ENCODE assay signal across 8 cellular contexts in the genomic region with DNA sequence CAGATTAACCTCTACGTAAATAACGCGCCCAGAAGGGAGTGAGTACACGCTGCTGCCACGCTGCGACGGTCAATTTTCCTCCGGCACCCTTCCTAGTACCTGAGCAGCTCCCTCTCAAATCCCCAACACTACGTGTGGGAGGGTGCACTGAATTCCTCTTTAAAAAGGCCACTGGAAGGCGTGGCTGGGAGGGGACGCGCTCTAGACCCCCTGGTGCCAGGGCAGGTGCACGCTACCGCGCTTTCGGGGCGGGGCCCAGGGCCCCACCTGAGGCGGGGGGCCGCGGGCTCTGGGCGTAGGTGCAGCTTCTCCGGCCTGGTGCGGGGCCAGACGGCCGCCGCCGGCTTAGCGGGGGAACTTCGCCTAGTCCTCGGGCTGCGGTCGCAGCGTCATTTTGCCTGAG. TPM values are rescaled to one million over a fixed set of nuclear protein-coding genes. Genes with fewer than 3 reads are reported as not detected.
DNase-seq lines count a peak whose midpoint lies in the region; ATAC-seq and TF ChIP-seq lines count a peak whose summit lies in the region.

No MANE protein-coding gene starts in this region.

- peaks cover 0 to 62% (median 18%) of the 10 kb centered on the region in 3 donors for H3K4me1 ChIP-seq in gastroesophageal sphincter

- WGBS in gastroesophageal sphincter (ENCODE audit: low coverage in 1 of 2), 2 donors, result 0% methylated on average over 3 to 8 of the region's 33 CpGs

- H3K27me3 Mint-ChIP-seq in stimulated activated naive CD8-positive, alpha-beta T cell treated with anti-CD3 and anti-CD28 coated beads, Interleukin-15, Interleukin-2, amounts not matched to agents 100 ng/mL and 50 ng/mL, for 24 hours, result no peaks in the 10 kb centered on the region
- no peaks in the 10 kb centered on the region for H3K27me3 Mint-ChIP-seq in activated B cell treated with CpG ODN at 0.5 μM for 24 hours

- peak overlapping the region; percentile 93 for H3K4me3 Mint-ChIP-seq in stimulated activated naive CD8-positive, alpha-beta T cell treated with anti-CD3 and anti-CD28 coated beads, Interleukin-15, Interleukin-2, amounts not matched to agents 100 ng/mL and 50 ng/mL, for 24 hours
- peak overlapping the region; percentile 98 for H3K4me3 Mint-ChIP-seq in activated B cell treated with CpG ODN at 0.5 μM for 24 hours

- H3K27me3 ChIP-seq in gastroesophageal sphincter, result no peaks in the 10 kb centered on the region

- no peaks in the 10 kb centered on the region for H3K9me3 Mint-ChIP-seq in stimulated activated naive CD8-positive, alpha-beta T cell treated with anti-CD3 and anti-CD28 coated beads, Interleukin-15, Interleukin-2, amounts not matched to agents 100 ng/mL and 50 ng/mL, for 24 hours
- H3K9me3 Mint-ChIP-seq in activated B cell treated with CpG ODN at 0.5 μM for 24 hours, result no peaks in the 10 kb centered on the region

- H3K4me1 Mint-ChIP-seq in stimulated activated naive CD8-positive, alpha-beta T cell treated with anti-CD3 and anti-CD28 coated beads, Interleukin-15, Interleukin-2, amounts not matched to agents 100 ng/mL and 50 ng/mL, for 24 hours (ENCODE audit: low read depth), result peaks cover 54% of the 10 kb centered on the region
- H3K4me1 Mint-ChIP-seq in activated B cell treated with CpG ODN at 0.5 μM for 24 hours, result peaks cover 56% of the 10 kb centered on the region

- TF ChIP-seq POLR2A in gastroesophageal sphincter (IDR thresholded peaks at IDR 0.05), result no peak

- TF ChIP-seq CTCF in activated B cell treated with CpG ODN at 0.5 μM for 24 hours (IDR thresholded peaks at IDR 0.05) (no peak), gastroesophageal sphincter (IDR thresholded peaks at IDR 0.05) (peak in 2 of 4 experiments; percentile 4 to 11)

- H3K9me3 ChIP-seq in gastroesophageal sphincter, result no peaks in the 10 kb centered on the region

- peaks cover 46% of the 10 kb centered on the region for H3K36me3 Mint-ChIP-seq in stimulated activated naive CD8-positive, alpha-beta T cell treated with anti-CD3 and anti-CD28 coated beads, Interleukin-15, Interleukin-2, amounts not matched to agents 100 ng/mL and 50 ng/mL, for 24 hours (ENCODE audit: low read depth)
- H3K36me3 Mint-ChIP-seq in activated B cell treated with CpG ODN at 0.5 μM for 24 hours (ENCODE audit: low read depth), result peaks cover 59% of the 10 kb centered on the region

- no peak for TF ChIP-seq EP300 in gastroesophageal sphincter (IDR thresholded peaks at IDR 0.05)

- H3K36me3 ChIP-seq in gastroesophageal sphincter, result peaks cover 0 to 22% of the 10 kb centered on the region in 2 donors

- intact Hi-C loops in activated B cell treated with CpG ODN at 0.5 μM for 24 hours (cut with micrococcal nuclease), result loop anchor here (1.0 to 5.0 kb wide), 10 partner anchors 9 to 776 kb away; a partner anchor contains a TSS

- H3K27ac Mint-ChIP-seq in stimulated activated naive CD8-positive, alpha-beta T cell treated with anti-CD3 and anti-CD28 coated beads, Interleukin-15, Interleukin-2, amounts not matched to agents 100 ng/mL and 50 ng/mL, for 24 hours, result peak overlapping the region; percentile 98
- H3K27ac Mint-ChIP-seq in activated B cell treated with CpG ODN at 0.5 μM for 24 hours, result peak overlapping the region; percentile 99

- POLR2A ChIA-PET in activated B cell treated with CpG ODN at 0.5 μM for 24 hours (lab: Charles Lee), result interaction anchor here (0.7 to 11.4 kb wide), 14 partner anchors 9 to 431 kb away, joined by 3 to 257 read pairs (median 24); a partner anchor contains a TSS

- peak overlapping the region; percentile 49 to 73 for H3K4me3 ChIP-seq in gastroesophageal sphincter

- ATAC-seq in stimulated activated naive CD8-positive, alpha-beta T cell treated with anti-CD3 and anti-CD28 coated beads, Interleukin-15, Interleukin-2, amounts not matched to agents 100 U/mL and 50 U/mL, for 24 hours, result no peak
- ATAC-seq in HG02678 (IDR thresholded peaks at IDR 0.05; ENCODE audit: unreplicated experiment) (peak; percentile 16), activated B cell treated with CpG ODN at 0.5 μM for 24 hours (ENCODE audit: low read depth) (peak; percentile 12), gastroesophageal sphincter (peak; percentile 14)

- CTCF ChIA-PET in activated B cell treated with CpG ODN at 0.5 μM for 24 hours (lab: Charles Lee), result interaction anchor here (0.9 to 1.4 kb wide), 3 partner anchors 18 to 65 kb away, joined by 3 to 4 read pairs (median 3); no protein-coding TSS in a partner anchor

- DNase-seq in stimulated activated naive CD8-positive, alpha-beta T cell treated with anti-CD3 and anti-CD28 coated beads, Interleukin-15, Interleukin-2, amounts not matched to agents 100 U/mL and 50 U/mL, for 24 hours, result no peak
- DNase-seq in NCI-H1417 (lab: John Stamatoyannopoulos, UW) (peak; percentile 86 to 97 (median 97)), activated B cell treated with CpG ODN at 0.5 μM for 24 hours (no peak), occipital lobe (lab: John Stamatoyannopoulos, UW) (peak; percentile 46)
- no peak for DNase-seq in activated CD8-positive, alpha-beta memory T cell treated with anti-CD3 and anti-CD28 coated beads, Interleukin-2, amount 50 U/mL, for 4 hours

- peak overlapping the region; percentile 62 to 100 (median 96) for H3K27ac ChIP-seq in gastroesophageal sphincter

RNA-seq across cellular contexts. Expression of a gene that starts 0.7 kb away (rescaled TPM):
- total RNA-seq in activated B cell treated with CpG ODN at 0.5 μM for 24 hours (121 and 125 TPM in 2 replicates), gastroesophageal sphincter (100 to 1,000 TPM in 3 of 4 donors, 10 to 100 TPM in 1; 84.7 to 137 (median 122) TPM), occipital lobe (186 TPM)

RNA-seq across cellular contexts. Expression of a gene that starts 33.4 kb away (rescaled TPM):
- 168 and 169 TPM in 2 replicates for total RNA-seq in activated B cell treated with CpG ODN at 0.5 μM for 24 hours
- 100 to 1,000 TPM; 136 to 230 (median 176) TPM for total RNA-seq in gastroesophageal sphincter
- 95.1 TPM for total RNA-seq in occipital lobe

Comparison
In these comparisons a context has a peak if more than half of its experiments do, and no peak if none do; other contexts are left out.
1. DNase-seq: peak in NCI-H1417 (3 of 3) and occipital lobe (single experiment); none in stimulated activated naive CD8-positive, alpha-beta T cell treated with anti-CD3 and anti-CD28 coated beads, Interleukin-15, Interleukin-2, amounts not matched to agents 100 U/mL and 50 U/mL, for 24 hours (single experiment), activated B cell treated with CpG ODN at 0.5 μM for 24 hours (single experiment) and activated CD8-positive, alpha-beta memory T cell treated with anti-CD3 and anti-CD28 coated beads, Interleukin-2, amount 50 U/mL, for 4 hours (single experiment).